8 cellular contexts compared by ENCODE assay signal in the genomic region with DNA sequence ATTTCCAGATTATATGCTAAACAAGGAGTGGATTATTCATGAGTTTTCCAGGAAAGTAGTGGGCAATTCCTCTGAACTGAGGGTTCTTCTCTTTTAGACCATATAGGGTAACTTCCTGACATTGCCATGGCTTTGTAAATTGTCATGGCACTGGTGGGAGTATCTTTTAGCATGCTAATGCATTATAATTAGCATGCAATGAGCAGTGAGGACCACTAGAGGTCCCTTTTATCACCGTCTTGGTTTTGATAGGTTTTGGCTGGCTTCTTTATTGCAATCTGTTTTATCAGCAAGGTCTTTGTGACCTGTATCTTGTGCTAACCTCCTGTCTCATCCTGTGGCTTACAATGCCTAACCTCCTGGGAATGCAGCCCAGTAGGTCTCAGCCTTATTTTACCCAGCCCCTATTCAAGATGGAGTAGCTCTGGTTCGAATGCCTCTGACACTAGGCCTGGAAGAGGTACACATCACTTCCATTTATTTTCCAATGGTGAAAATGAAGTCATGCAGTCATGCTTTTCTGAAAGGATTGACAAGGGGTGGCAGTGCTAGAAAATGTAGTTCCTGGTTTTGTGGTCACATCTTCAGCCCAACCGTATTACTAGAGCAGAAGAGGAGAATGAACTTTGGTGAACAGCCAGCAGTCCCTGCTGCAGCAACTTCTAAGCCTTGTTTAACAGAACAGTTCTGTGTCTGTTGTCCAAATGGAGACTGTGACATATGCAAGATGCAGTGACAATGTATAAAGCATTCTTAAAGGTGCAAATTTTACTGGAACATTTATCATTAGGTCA. TPM values are rescaled to one million over a fixed set of nuclear protein-coding genes. Genes with fewer than 3 reads are reported as not detected.
DNase-seq lines count a peak whose midpoint lies in the region; ATAC-seq and TF ChIP-seq lines count a peak whose summit lies in the region.

No MANE protein-coding gene starts in this region.

- TF ChIP-seq CTCF in choroid plexus epithelial cell (conservative IDR thresholded peaks at IDR 0.05; ENCODE audit: low read depth, low read length) (peak; percentile 47), prostate gland (IDR thresholded peaks at IDR 0.05) (peak in 2 of 4 experiments; percentile 18 to 25)

- H3K9me3 ChIP-seq in prostate gland = no peaks in the 10 kb centered on the region

- peak; percentile 66 for ATAC-seq in stimulated activated naive CD8-positive, alpha-beta T cell treated with anti-CD3 and anti-CD28 coated beads, Interleukin-15, amount 100 ng/mL, for 72 hours

- H3K4me3 Mint-ChIP-seq in activated T-cell treated with anti-CD3 and anti-CD28 coated beads, Interleukin-2, amount 50 U/mL, for 24 hours = no peak overlapping the region
- H3K4me3 Mint-ChIP-seq in stimulated activated naive CD8-positive, alpha-beta T cell treated with anti-CD3 and anti-CD28 coated beads, Interleukin-15, amount 100 ng/mL, for 72 hours = no peak overlapping the region

- no peaks in the 10 kb centered on the region for H3K36me3 Mint-ChIP-seq in activated T-cell treated with anti-CD3 and anti-CD28 coated beads, Interleukin-2, amount 50 U/mL, for 24 hours (ENCODE audit: low read depth)

- H3K4me3 ChIP-seq in choroid plexus epithelial cell (ENCODE audit: low read depth, low read length) (no peak overlapping the region), prostate gland (no peak overlapping the region)

- no peaks in the 10 kb centered on the region for H3K36me3 ChIP-seq in prostate gland

- no peaks in the 10 kb centered on the region for H3K9me3 Mint-ChIP-seq in activated T-cell treated with anti-CD3 and anti-CD28 coated beads, Interleukin-2, amount 50 U/mL, for 24 hours
- H3K9me3 Mint-ChIP-seq in stimulated activated naive CD8-positive, alpha-beta T cell treated with anti-CD3 and anti-CD28 coated beads, Interleukin-15, amount 100 ng/mL, for 72 hours = peaks cover 0 to 21% of the 10 kb centered on the region in 2 donors

- no peak for DNase-seq in activated T-cell treated with anti-CD3 and anti-CD28 coated beads, Interleukin-2, amount 50 U/mL, for 24 hours
- DNase-seq in activated T-cell treated with anti-CD3 and anti-CD28 coated beads for 4 hours = no peak
- DNase-seq in NOMO-1 (lab: John Stamatoyannopoulos, UW; ENCODE audit: unreplicated experiment in 2 of 2) = peak; percentile 64 to 79
- DNase-seq in choroid plexus epithelial cell (ENCODE audit: low read depth) = peak; percentile 14
- peak in 1 of 2 donors; percentile 32 for DNase-seq in stimulated activated naive CD8-positive, alpha-beta T cell treated with anti-CD3 and anti-CD28 coated beads, Interleukin-15, amount 100 ng/mL, for 72 hours
- no peak for DNase-seq in inferior parietal cortex (ENCODE audit: extremely low spot score)
- DNase-seq in prostate gland (ENCODE audit: low spot score) = no peak
- no peak for DNase-seq in COLO668 (lab: John Stamatoyannopoulos, UW; ENCODE audit: unreplicated experiment)

- H3K27me3 Mint-ChIP-seq in activated T-cell treated with anti-CD3 and anti-CD28 coated beads, Interleukin-2, amount 50 U/mL, for 24 hours = no peaks in the 10 kb centered on the region
- H3K27me3 Mint-ChIP-seq in stimulated activated naive CD8-positive, alpha-beta T cell treated with anti-CD3 and anti-CD28 coated beads, Interleukin-15, amount 100 ng/mL, for 72 hours = no peaks in the 10 kb centered on the region

- H3K4me1 Mint-ChIP-seq in activated T-cell treated with anti-CD3 and anti-CD28 coated beads, Interleukin-2, amount 50 U/mL, for 24 hours (ENCODE audit: low read depth) = peaks cover 29% of the 10 kb centered on the region
- peaks cover 29% of the 10 kb centered on the region for H3K4me1 Mint-ChIP-seq in stimulated activated naive CD8-positive, alpha-beta T cell treated with anti-CD3 and anti-CD28 coated beads, Interleukin-15, amount 100 ng/mL, for 72 hours

- H3K27me3 ChIP-seq in prostate gland (replicated peaks; ENCODE audit: insufficient read depth) = no peaks in the 10 kb centered on the region

- no peak for TF ChIP-seq POLR2A in prostate gland (IDR thresholded peaks at IDR 0.05)

- WGBS in prostate gland = 56% methylated on average over 3 of the region's 3 CpGs

- peak overlapping the region; percentile 78 for H3K27ac Mint-ChIP-seq in activated T-cell treated with anti-CD3 and anti-CD28 coated beads, Interleukin-2, amount 50 U/mL, for 24 hours
- H3K27ac Mint-ChIP-seq in stimulated activated naive CD8-positive, alpha-beta T cell treated with anti-CD3 and anti-CD28 coated beads, Interleukin-15, amount 100 ng/mL, for 72 hours = peak overlapping the region in 1 of 2 donors; percentile 71

- intact Hi-C loops in prostate gland (cut with DNase I) = no loop called here

- no peaks in the 10 kb centered on the region for H3K4me1 ChIP-seq in prostate gland (replicated peaks)

- H3K27ac ChIP-seq in prostate gland = no peak overlapping the region

RNA-seq across cellular contexts. Expression of gene ITGA4, which starts 26.6 kb away (rescaled TPM):
- 1 to 10 TPM; 2.9 to 6.4 TPM for total RNA-seq in prostate gland

Comparison
In these comparisons a context has a peak if more than half of its experiments do, and no peak if none do; other contexts are left out.
1. DNase-seq: peak in NOMO-1 (2 of 2) and choroid plexus epithelial cell (single experiment); none in activated T-cell treated with anti-CD3 and anti-CD28 coated beads, Interleukin-2, amount 50 U/mL, for 24 hours (single experiment), activated T-cell treated with anti-CD3 and anti-CD28 coated beads for 4 hours (single experiment), inferior parietal cortex (single experiment), prostate gland (single experiment) and COLO668 (single experiment).